ENCODE assay signal across 1 cellular context in the genomic region with DNA sequence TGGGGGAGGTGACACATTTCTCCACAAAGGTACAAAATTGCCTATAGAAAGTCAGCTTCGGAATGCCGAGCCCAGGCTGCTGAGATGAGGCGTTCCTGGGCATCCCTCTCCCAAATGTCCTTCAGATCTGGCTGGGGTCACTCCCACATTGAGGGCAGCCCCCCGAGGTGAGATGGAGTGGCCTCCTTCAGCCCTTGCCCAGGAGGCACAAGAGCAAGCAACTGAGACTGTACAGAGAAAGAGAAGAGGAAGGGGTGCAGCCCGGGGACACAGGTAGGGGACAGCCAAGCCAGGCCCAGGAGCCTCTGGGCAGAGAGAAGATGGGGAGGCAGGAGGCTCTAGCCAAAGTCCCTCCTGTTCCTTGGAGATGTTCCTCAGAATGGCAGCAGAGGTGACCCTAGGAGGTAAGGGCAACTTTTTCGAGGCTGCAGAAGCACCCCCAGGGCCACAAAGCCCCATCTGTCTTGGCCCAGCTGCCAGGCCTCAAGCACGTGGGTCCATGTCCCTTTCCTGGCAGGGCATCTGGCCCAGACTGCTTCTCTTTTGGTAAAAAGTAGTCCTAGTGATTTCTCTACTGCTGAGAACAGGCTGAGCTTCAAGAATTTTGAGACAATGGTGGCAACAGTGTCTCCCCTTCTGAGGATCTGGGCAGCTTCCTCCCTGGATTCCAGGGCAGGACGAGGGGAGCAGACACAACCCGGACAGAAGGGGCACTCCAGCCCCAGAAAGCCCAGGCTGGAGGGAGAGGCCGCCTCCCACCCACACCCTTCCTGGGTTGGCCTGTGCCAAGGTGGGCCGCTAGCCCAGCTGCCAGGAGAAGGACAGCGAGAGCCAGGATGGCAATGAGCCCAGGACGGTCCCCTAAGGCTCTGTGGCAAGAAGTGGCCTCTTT.
TF ChIP-seq lines count a peak whose summit lies in the region.

No MANE protein-coding gene starts in this region.

TF ChIP-seq in H1, 55 proteins besides CTCF, POLR2A, EP300 and RAD21:
- no peak for TF ChIP-seq RNF2 (IDR thresholded peaks at IDR 0.05; ENCODE audit: borderline replicate concordance, low read depth, low read length, missing control alignments, poor library complexity, severe bottlenecking)
